ENCODE assay signal across 30 cellular contexts in genomic region chr5:169870221-169870620, GRCh38.
"Had no signal": no experiment of that assay in that cellular context is flagged by ENCODE, and none has a peak within 500 bp of the region (broad histone marks: within the 10 kb centered on the region; RNA-seq: fewer than 3 reads in every experiment).

No MANE protein-coding gene starts in this region.

- H3K27me3 ChIP-seq: ascending aorta, brain microvascular endothelial cell, left lung, pancreas, sigmoid colon, stomach, thyroid gland, upper lobe of left lung, vagina had no signal

- H3K4me1 ChIP-seq: ascending aorta, pancreas, prostate gland, sigmoid colon, thyroid gland, vagina had no signal

- DNase-seq: activated CD4-positive, alpha-beta T cell treated with anti-CD3 and anti-CD28 coated beads for 48 hours; activated CD4-positive, alpha-beta T cell treated with anti-CD3 and anti-CD28 coated beads, Interleukin-2, amount 50 U/mL, for 48 hours; activated CD8-positive, alpha-beta memory T cell treated with anti-CD3 and anti-CD28 coated beads for 24 hours; activated T-cell treated with anti-CD3 and anti-CD28 coated beads, Interleukin-2, amount 50 U/mL, for 4 hours; brain microvascular endothelial cell; left lung; naive B cell; nephron progenitor cell; pancreas; retina; sigmoid colon; small intestine; stimulated activated CD4-positive, alpha-beta T cell treated with anti-CD3 and anti-CD28 coated beads, Interleukin-4, amount 100 ng/mL, for 24 hours; stomach; T-helper 17 cell; T1000; thyroid gland; upper lobe of left lung; WERI-Rb-1 had no signal

- H3K27ac Mint-ChIP-seq: activated naive CD4-positive, alpha-beta T cell treated with anti-CD3 and anti-CD28 coated beads, Interleukin-2, amount 50 U/mL, for 72 hours; activated T-helper 2 cell treated with anti-CD3 and anti-CD28 coated beads, Interferon-gamma antibody, Interleukin-2, Interleukin-4, amounts not matched to agents 10 μg/mL and 5 μg/mL and 100 μg/mL, durations not matched to agents 14 hours and 24 hours and 36 hours; nephron progenitor cell; stimulated activated effector memory CD8-positive, alpha-beta T cell treated with anti-CD3 and anti-CD28 coated beads, Interleukin-12 subunit alpha, Interleukin-12 subunit beta, amount 100 ng/mL, for 72 hours; T-helper 17 cell had no signal

- H3K36me3 ChIP-seq: ascending aorta, brain microvascular endothelial cell, left lung, pancreas, prostate gland, sigmoid colon, stomach, thyroid gland, upper lobe of left lung, vagina, WERI-Rb-1 had no signal

- H3K4me3 Mint-ChIP-seq: activated T-cell treated with anti-CD3 and anti-CD28 coated beads, Interleukin-2, amount 50 U/mL, for 4 hours; naive B cell; nephron progenitor cell; stimulated activated effector memory CD8-positive, alpha-beta T cell treated with anti-CD3 and anti-CD28 coated beads, Interleukin-12 subunit alpha, Interleukin-12 subunit beta, amount 100 ng/mL, for 72 hours; T-helper 17 cell had no signal

- H3K9me3 Mint-ChIP-seq: activated naive CD4-positive, alpha-beta T cell treated with anti-CD3 and anti-CD28 coated beads, Interleukin-2, amount 50 U/mL, for 72 hours; activated T-cell treated with anti-CD3 and anti-CD28 coated beads, Interleukin-2, amount 50 U/mL, for 4 hours; activated T-helper 2 cell treated with anti-CD3 and anti-CD28 coated beads, Interferon-gamma antibody, Interleukin-2, Interleukin-4, amounts not matched to agents 10 μg/mL and 5 μg/mL and 100 μg/mL, durations not matched to agents 14 hours and 24 hours and 36 hours; naive B cell; nephron progenitor cell; stimulated activated effector memory CD8-positive, alpha-beta T cell treated with anti-CD3 and anti-CD28 coated beads, Interleukin-12 subunit alpha, Interleukin-12 subunit beta, amount 100 ng/mL, for 72 hours had no signal

- H3K27me3 Mint-ChIP-seq: naive B cell, T-helper 17 cell had no signal

- H3K9me3 ChIP-seq: ascending aorta, left lung, pancreas, prostate gland, sigmoid colon, stomach, thyroid gland, upper lobe of left lung, vagina had no signal

- FAIRE-seq: endothelial cell of umbilical vein, frontal cortex, islet of Langerhans, pancreas, small intestine had no signal

- ATAC-seq: activated CD4-positive, CD25-positive, alpha-beta regulatory T cell treated with anti-CD3 and anti-CD28 coated beads, Interleukin-2, amount 50 U/mL, for 24 hours; activated naive CD4-positive, alpha-beta T cell treated with anti-CD3 and anti-CD28 coated beads, Interleukin-2, amount 50 U/mL, for 72 hours; activated T-cell treated with anti-CD3 and anti-CD28 coated beads, Interleukin-2, amount 50 U/mL, for 4 hours; left lung; pancreas; stimulated activated effector memory CD8-positive, alpha-beta T cell treated with anti-CD3 and anti-CD28 coated beads, Interleukin-12 subunit alpha, Interleukin-12 subunit beta, amount 100 ng/mL, for 72 hours; T-helper 17 cell had no signal

- H3K27ac ChIP-seq: ascending aorta, brain microvascular endothelial cell, left lung, pancreas, prostate gland, sigmoid colon, stomach, thyroid gland, upper lobe of left lung, vagina, WERI-Rb-1 had no signal

- H3K4me3 ChIP-seq: ascending aorta, left lung, lung, pancreas, prostate gland, sigmoid colon, stomach, thyroid gland, upper lobe of left lung, vagina had no signal
